Comparison of ENCODE assay signal across 27 cellular contexts in genomic region chr1:245901037-245901436, GRCh38.
DNase-seq lines count a peak whose midpoint lies in the region; ATAC-seq, FAIRE-seq and TF ChIP-seq lines count a peak whose summit lies in the region.
"Had no signal": no experiment of that assay in that cellular context is flagged by ENCODE, and none has a peak within 500 bp of the region (broad histone marks: within the 10 kb centered on the region; RNA-seq: fewer than 3 reads in every experiment).

No MANE protein-coding gene starts in this region.

- H3K36me3 ChIP-seq in K562 (ENCODE audit: control insufficient read depth, insufficient read depth, low read length) (peaks cover 75% of the 10 kb centered on the region), upper lobe of right lung (no peaks in the 10 kb centered on the region)
- H3K36me3 ChIP-seq: neutrophil had no signal

- WGBS in K562 (ENCODE audit: insufficient coverage, low coverage, missing lambda C conversion rate): 69% methylated on average over 2 of the region's 2 CpGs

- no peak overlapping the region for H2AFZ ChIP-seq in K562 (ENCODE audit: low read depth, low read length)
- H2AFZ ChIP-seq: PC-9 had no signal

- H3K27me3 Mint-ChIP-seq in CD4-positive, alpha-beta T cell: no peaks in the 10 kb centered on the region
- H3K27me3 Mint-ChIP-seq: activated CD4-positive, alpha-beta T cell treated with anti-CD3 and anti-CD28 coated beads for 36 hours; dendritic cell treated with granulocyte-macrophage colony-stimulating factor and Interleukin-4, amounts not matched to agents 40 ng/mL and 50 ng/mL, for 4 days had no signal

- H3K27me3 ChIP-seq in K562 (ENCODE audit: control insufficient read depth in 2 of 2, insufficient read depth in 2 of 2, low read length in 2 of 2) (no peaks in the 10 kb centered on the region), upper lobe of right lung (no peaks in the 10 kb centered on the region)
- no peaks in the 10 kb centered on the region for H3K27me3 ChIP-seq in CD4-positive, alpha-beta T cell (ENCODE audit: control insufficient read depth, insufficient read depth, low read length)
- H3K27me3 ChIP-seq: neutrophil, testis had no signal

- no peaks in the 10 kb centered on the region for H3K4me1 Mint-ChIP-seq in CD4-positive, alpha-beta T cell (ENCODE audit: low read depth)
- H3K4me1 Mint-ChIP-seq: activated CD4-positive, alpha-beta T cell treated with anti-CD3 and anti-CD28 coated beads for 36 hours; stimulated activated effector memory CD8-positive, alpha-beta T cell treated with anti-CD3 and anti-CD28 coated beads, Interleukin-12 subunit alpha, Interleukin-12 subunit beta, amount 100 ng/mL, for 72 hours had no signal

- TF ChIP-seq POLR2A in K562 (conservative IDR thresholded peaks at IDR 0.05): no peak

- H3K36me3 Mint-ChIP-seq in CD4-positive, alpha-beta T cell (ENCODE audit: low read depth): peaks cover 78% of the 10 kb centered on the region

- H3K27ac ChIP-seq in K562 (ENCODE audit: extremely low read depth, low read depth, low read length): no peak overlapping the region
- no peak overlapping the region for H3K27ac ChIP-seq in CD4-positive, alpha-beta T cell (ENCODE audit: low read depth, low read length)
- no peak overlapping the region for H3K27ac ChIP-seq in upper lobe of right lung
- H3K27ac ChIP-seq: 22Rv1, neutrophil, PC-9, testis had no signal

- H3K9ac ChIP-seq in K562 (ENCODE audit: insufficient read depth in 1 of 2, low read depth in 2 of 2, low read length in 2 of 2): no peak overlapping the region

- POLR2A ChIA-PET in K562 (lab: Yijun Ruan, JAX): interaction anchor here (1.5 kb wide), 1 partner anchor 10 kb away, joined by 4 read pairs; no protein-coding TSS in a partner anchor
- POLR2A ChIA-PET in CD4-positive, alpha-beta T cell (lab: Charles Lee): no interaction called here

- in situ Hi-C loops in K562 (cut with MboI): no loop called here

- H3K9me1 ChIP-seq in K562 (ENCODE audit: control insufficient read depth, insufficient read depth, low read length): peaks cover 4% of the 10 kb centered on the region

- FAIRE-seq in K562 (lab: Jason Lieb, UNC): no peak
- FAIRE-seq: endometrium had no signal

- TF ChIP-seq RAD21 in K562 (CRISPR knock-in tag; conservative IDR thresholded peaks at IDR 0.05 in 1 of 2, IDR thresholded peaks at IDR 0.05 in 1 of 2): no peak

- no peak for ATAC-seq in K562
- no peak for ATAC-seq in Right ventricle myocardium superior (ENCODE audit: poor library complexity)
- ATAC-seq in CD4-positive, alpha-beta T cell (ENCODE audit: poor library complexity): no peak
- no peak for ATAC-seq in upper lobe of right lung
- ATAC-seq: activated CD4-positive, alpha-beta T cell treated with anti-CD3 and anti-CD28 coated beads for 36 hours; activated T-cell treated with anti-CD3 and anti-CD28 coated beads, Interleukin-2, amount 50 U/mL, for 72 hours; stimulated activated effector memory CD8-positive, alpha-beta T cell treated with anti-CD3 and anti-CD28 coated beads, Interleukin-12 subunit alpha, Interleukin-12 subunit beta, amount 100 ng/mL, for 72 hours had no signal

- DNase-seq in SKM-1 treated with dmso at 0.1 percent for 144 hours (lab: John Stamatoyannopoulos, UW; ENCODE audit: unreplicated experiment) (peak; percentile 26), SKM-1 (lab: John Stamatoyannopoulos, UW; ENCODE audit: unreplicated experiment) (no peak), MV-4-11 (lab: John Stamatoyannopoulos, UW) (peak; percentile 94), K562 (ENCODE audit: extremely low read depth in 1 of 4, low spot score in 3 of 4) (no peak), Right ventricle myocardium superior (no peak), upper lobe of right lung (no peak)
- no peak for DNase-seq in activated naive CD4-positive, alpha-beta T cell (lab: John Stamatoyannopoulos, UW)
- no peak for DNase-seq in CD4-positive, alpha-beta T cell
- DNase-seq: activated CD4-positive, alpha-beta T cell treated with anti-CD3 and anti-CD28 coated beads for 36 hours; activated naive CD4-positive, alpha-beta T cell treated with anti-CD3 and anti-CD28 coated beads, Interleukin-2, amount 50 U/mL, for 16 hours; activated T-cell treated with anti-CD3 and anti-CD28 coated beads, Interleukin-2, amount 50 U/mL, for 72 hours; AML-193; anterior cingulate cortex; DND-41; NCI-H1048; NCI-H2029 treated with DMSO at 0.1 percent for 48 hours; NCI-H774; PC-9; SHP77 treated with DMSO at 0.1 percent for 48 hours; stimulated activated CD4-positive, alpha-beta T cell treated with anti-CD3 and anti-CD28 coated beads, Interleukin-1b, Interleukin-23, amount 100 ng/mL, for 48 hours; T-helper 1 cell; testis had no signal

- TF ChIP-seq EP300 in K562 (IDR thresholded peaks at IDR 0.05; ENCODE audit: low read length): no peak

- TF ChIP-seq CTCF in K562 (IDR thresholded peaks at IDR 0.05 in 2 of 3, conservative IDR thresholded peaks at IDR 0.05 in 1 of 3; ENCODE audit: insufficient read depth in 2 of 3, low read depth in 1 of 3, low read length in 3 of 3): no peak
- no peak for TF ChIP-seq CTCF in CD4-positive, alpha-beta T cell (IDR thresholded peaks at IDR 0.05)
- TF ChIP-seq CTCF in upper lobe of right lung (IDR thresholded peaks at IDR 0.05): no peak

- H3K27ac Mint-ChIP-seq in CD4-positive, alpha-beta T cell: no peak overlapping the region
- H3K27ac Mint-ChIP-seq: activated CD4-positive, alpha-beta T cell treated with anti-CD3 and anti-CD28 coated beads for 36 hours; activated T-cell treated with anti-CD3 and anti-CD28 coated beads, Interleukin-2, amount 50 U/mL, for 72 hours; dendritic cell treated with granulocyte-macrophage colony-stimulating factor and Interleukin-4, amounts not matched to agents 40 ng/mL and 50 ng/mL, for 4 days; stimulated activated effector memory CD8-positive, alpha-beta T cell treated with anti-CD3 and anti-CD28 coated beads, Interleukin-12 subunit alpha, Interleukin-12 subunit beta, amount 100 ng/mL, for 72 hours had no signal

- H3K4me3 ChIP-seq in K562 (no peak overlapping the region), upper lobe of right lung (no peak overlapping the region)
- H3K4me3 ChIP-seq: PC-9, testis had no signal

- H3K79me2 ChIP-seq in K562 (ENCODE audit: control insufficient read depth, insufficient read depth, low read length): peaks cover 40% of the 10 kb centered on the region

- no peak overlapping the region for H3K4me2 ChIP-seq in K562 (ENCODE audit: insufficient read depth, low read length)
- H3K4me2 ChIP-seq: PC-9 had no signal

- H3K9me3 ChIP-seq in K562 (replicated peaks; ENCODE audit: control insufficient read depth, insufficient read depth, low read depth, low read length): no peaks in the 10 kb centered on the region
- no peaks in the 10 kb centered on the region for H3K9me3 ChIP-seq in CD4-positive, alpha-beta T cell (ENCODE audit: control insufficient read depth, low read length)
- no peaks in the 10 kb centered on the region for H3K9me3 ChIP-seq in upper lobe of right lung
- H3K9me3 ChIP-seq: neutrophil, testis had no signal

- H3K4me1 ChIP-seq in K562 (replicated peaks in 1 of 2; ENCODE audit: control insufficient read depth in 2 of 2, insufficient read depth in 2 of 2, low read length in 2 of 2) (0 out of 5 replicates have a peak, but pooled peaks cover 0 to 3% of the 10 kb centered on the region in 2 experiments), upper lobe of right lung (no peaks in the 10 kb centered on the region)
- H3K4me1 ChIP-seq: testis had no signal

- CTCF ChIA-PET in K562 (lab: Yijun Ruan, JAX; ENCODE audit: low intra/inter-chr PET ratio): no interaction called here
- CTCF ChIA-PET in CD4-positive, alpha-beta T cell (lab: Charles Lee): no interaction called here

- BruUV-seq in K562 (replicated peaks; lab: Mats Ljungman, UMichigan): no TSS peak

- no peaks in the 10 kb centered on the region; the same call in 1 of the 2 replicates for H4K20me1 ChIP-seq in K562 (replicated peaks; ENCODE audit: control insufficient read depth, insufficient read depth, low read length)

- H3K9me3 Mint-ChIP-seq in CD4-positive, alpha-beta T cell: no peaks in the 10 kb centered on the region
- H3K9me3 Mint-ChIP-seq: dendritic cell treated with granulocyte-macrophage colony-stimulating factor and Interleukin-4, amounts not matched to agents 40 ng/mL and 50 ng/mL, for 4 days; stimulated activated effector memory CD8-positive, alpha-beta T cell treated with anti-CD3 and anti-CD28 coated beads, Interleukin-12 subunit alpha, Interleukin-12 subunit beta, amount 100 ng/mL, for 72 hours had no signal

- intact Hi-C loops in K562 (cut with micrococcal nuclease): no loop called here
- intact Hi-C loops in Right ventricle myocardium superior (cut with DNase I): no loop called here
- intact Hi-C loops in CD4-positive, alpha-beta T cell (cut with DNase I, micrococcal nuclease): no loop called here
- intact Hi-C loops in upper lobe of right lung (cut with DNase I): no loop called here

- no peak overlapping the region for H3K4me3 Mint-ChIP-seq in CD4-positive, alpha-beta T cell
- H3K4me3 Mint-ChIP-seq: activated CD4-positive, alpha-beta T cell treated with anti-CD3 and anti-CD28 coated beads for 36 hours; activated T-cell treated with anti-CD3 and anti-CD28 coated beads, Interleukin-2, amount 50 U/mL, for 72 hours; dendritic cell treated with granulocyte-macrophage colony-stimulating factor and Interleukin-4, amounts not matched to agents 40 ng/mL and 50 ng/mL, for 4 days; stimulated activated effector memory CD8-positive, alpha-beta T cell treated with anti-CD3 and anti-CD28 coated beads, Interleukin-12 subunit alpha, Interleukin-12 subunit beta, amount 100 ng/mL, for 72 hours had no signal

TF ChIP-seq in K562, 482 proteins besides CTCF, POLR2A, EP300 and RAD21 (continues in another document):
- TF ChIP-seq ZBTB7A (IDR thresholded peaks at IDR 0.05; ENCODE audit: borderline replicate concordance, control insufficient read depth, low read depth, low read length): no peak
- TF ChIP-seq ETV5 (CRISPR knock-in tag; IDR thresholded peaks at IDR 0.05; ENCODE audit: low read depth): no peak
- TF ChIP-seq MTA3 (IDR thresholded peaks at IDR 0.05; ENCODE audit: borderline replicate concordance): no peak
- TF ChIP-seq U2AF2 (optimal IDR thresholded peaks at IDR 0.05; ENCODE audit: low read depth, low read length): no peak
- no peak for TF ChIP-seq GATAD2A (IDR thresholded peaks at IDR 0.05)
- TF ChIP-seq CBFA2T3 (IDR thresholded peaks at IDR 0.05): no peak

Comparison
In these comparisons a context has a peak if more than half of its experiments do, and no peak if none do; other contexts are left out.
1. DNase-seq: peak in SKM-1 treated with dmso at 0.1 percent for 144 hours (single experiment) and MV-4-11 (single experiment); none in SKM-1 (single experiment), K562 (0 of 4), activated naive CD4-positive, alpha-beta T cell (0 of 4), Right ventricle myocardium superior (single experiment), CD4-positive, alpha-beta T cell (0 of 10) and upper lobe of right lung (single experiment).